ENCODE assay signal across 6 cellular contexts in genomic region chr7:1393421-1393820, GRCh38.
"Had no signal": no experiment of that assay in that cellular context is flagged by ENCODE, and none has a peak within 500 bp of the region (broad histone marks: within the 10 kb centered on the region; RNA-seq: fewer than 3 reads in every experiment).

No MANE protein-coding gene starts in this region.

- H2AFZ ChIP-seq: GM23338 had no signal

- H3K4me3 ChIP-seq: GM23338 had no signal

- H3K4me2 ChIP-seq: GM23338 had no signal

- ATAC-seq: GM23338, HepG2 had no signal

- DNase-seq: H9, HCEC 1CT, KBM-7 had no signal

- H3K27ac ChIP-seq: HL-60 had no signal
